ENCODE assay signal across 8 cellular contexts in the genomic region with DNA sequence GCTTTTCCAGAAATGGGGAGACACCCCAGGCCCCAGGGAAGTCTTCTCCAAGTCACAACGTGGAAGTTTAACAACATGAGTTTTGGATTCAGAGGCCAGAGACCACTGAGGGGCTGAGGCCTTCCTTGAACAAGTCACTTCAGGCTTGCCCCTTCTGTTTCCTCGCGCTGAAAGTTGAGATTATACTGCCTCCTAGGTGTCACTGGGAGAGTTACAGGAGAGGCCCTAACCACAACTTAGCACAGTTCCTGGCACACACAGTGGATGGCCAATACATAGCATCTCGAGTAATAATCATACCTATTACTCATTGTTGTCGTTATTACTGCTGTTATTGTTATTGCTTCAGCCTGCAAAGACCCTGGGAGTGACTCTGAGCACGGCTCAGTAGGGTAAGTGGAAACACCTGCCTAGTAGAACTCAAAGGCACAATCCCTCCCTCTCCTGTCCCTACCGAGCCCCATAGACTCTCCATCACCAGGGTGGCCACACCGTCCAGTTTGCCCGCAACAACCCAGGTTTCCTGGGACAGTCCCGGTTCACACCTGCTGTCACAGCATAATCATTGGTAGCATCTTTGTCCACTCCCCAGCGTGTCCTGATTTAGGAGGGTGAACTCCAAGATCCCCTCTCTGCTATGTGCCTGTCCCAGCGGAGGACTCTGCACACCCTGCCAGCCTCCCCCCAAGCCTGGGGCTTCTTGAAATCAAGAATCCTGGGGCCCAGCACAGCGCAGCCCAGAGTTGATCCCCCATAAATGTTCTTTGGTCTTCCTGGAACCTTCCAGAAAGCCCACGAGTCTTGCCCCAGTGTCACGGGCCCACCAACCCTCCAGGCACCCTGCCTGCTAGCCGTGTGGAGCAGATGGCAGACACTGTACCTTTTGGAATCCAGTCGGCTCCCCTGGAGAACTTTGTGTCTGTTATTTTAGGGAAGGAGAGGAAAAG.
DNase-seq lines count a peak whose midpoint lies in the region; ATAC-seq and TF ChIP-seq lines count a peak whose summit lies in the region.

No MANE protein-coding gene starts in this region.

- no peaks in the 10 kb centered on the region for H3K9me2 ChIP-seq in OCI-LY1 (ENCODE audit: low read depth, low read length)

- intact Hi-C loops in Right ventricle myocardium superior (cut with DNase I), result loop anchor here (2.0 kb wide), 1 partner anchor 743 kb away; no protein-coding TSS in a partner anchor

- H3K27ac ChIP-seq in right atrium auricular region (peak overlapping the region in 1 of 2 donors; percentile 12), OCI-LY1 (ENCODE audit: low read depth, low read length, poor library complexity, severe bottlenecking) (no peak overlapping the region), fibroblast of lung (ENCODE audit: insufficient read depth, low read length) (no peak overlapping the region)

- H3K9ac ChIP-seq in OCI-LY1 (ENCODE audit: low read length) (no peak overlapping the region), fibroblast of lung (ENCODE audit: insufficient read depth, low read length) (no peak overlapping the region)

- H3K27me3 ChIP-seq in right atrium auricular region, result no peaks in the 10 kb centered on the region
- H3K27me3 ChIP-seq in OCI-LY1 (ENCODE audit: insufficient read depth, low read length), result no peaks in the 10 kb centered on the region
- no peaks in the 10 kb centered on the region for H3K27me3 ChIP-seq in fibroblast of lung (ENCODE audit: control insufficient read depth, insufficient read depth, low read length)

- H3F3A ChIP-seq in OCI-LY1 (ENCODE audit: insufficient read depth, low read length), result no peaks in the 10 kb centered on the region

- no peak overlapping the region for H3K4me3 ChIP-seq in right atrium auricular region
- no peak overlapping the region for H3K4me3 ChIP-seq in OCI-LY1 (ENCODE audit: low read depth, low read length, poor library complexity, severe bottlenecking)
- no peak overlapping the region for H3K4me3 ChIP-seq in fibroblast of lung (replicated peaks in 1 of 4; ENCODE audit: control extremely low read depth in 1 of 4, insufficient read depth in 1 of 4, low read depth in 3 of 4, low read length in 4 of 4)

- H3K9me3 ChIP-seq in right atrium auricular region (no peaks in the 10 kb centered on the region), OCI-LY1 (ENCODE audit: low read length) (no peaks in the 10 kb centered on the region), fibroblast of lung (ENCODE audit: control insufficient read depth, insufficient read depth, low read depth, low read length) (no peaks in the 10 kb centered on the region)

- H3K4me1 ChIP-seq in right atrium auricular region (no peaks in the 10 kb centered on the region), OCI-LY1 (ENCODE audit: insufficient read depth, low read length, severe bottlenecking) (no peaks in the 10 kb centered on the region), fibroblast of lung (ENCODE audit: control insufficient read depth, extremely low read depth, insufficient read depth, low read length) (no peaks in the 10 kb centered on the region)

- peaks cover 41% of the 10 kb centered on the region for H3K36me3 ChIP-seq in right atrium auricular region
- H3K36me3 ChIP-seq in OCI-LY1 (ENCODE audit: insufficient read depth, low read length), result no peaks in the 10 kb centered on the region; the same call in 1 of the 2 replicates
- H3K36me3 ChIP-seq in fibroblast of lung (ENCODE audit: control insufficient read depth, insufficient read depth, low read length), result peaks cover 6% of the 10 kb centered on the region

- ATAC-seq in Right ventricle myocardium superior (ENCODE audit: poor library complexity) (peak; percentile 62), GM18520 (IDR thresholded peaks at IDR 0.05; ENCODE audit: unreplicated experiment) (no peak)

- H3K79me2 ChIP-seq in OCI-LY1 (ENCODE audit: insufficient read depth, low read length) (no peaks in the 10 kb centered on the region), fibroblast of lung (ENCODE audit: control insufficient read depth, insufficient read depth, low read length) (no peaks in the 10 kb centered on the region)

- H2AFZ ChIP-seq in OCI-LY1 (ENCODE audit: low read length) (no peak overlapping the region), fibroblast of lung (ENCODE audit: low read length) (no peak overlapping the region)

- H3K4me2 ChIP-seq in OCI-LY1 (ENCODE audit: low read length), result no peak overlapping the region
- H3K4me2 ChIP-seq in fibroblast of lung (ENCODE audit: extremely low read depth, insufficient read depth, low read length), result no peak overlapping the region

- DNase-seq in Right ventricle myocardium superior (no peak), right atrium auricular region (ENCODE audit: low spot score) (no peak), fibroblast of lung (ENCODE audit: low read depth in 2 of 2) (peak; percentile 16 to 36), pons (ENCODE audit: low spot score) (peak; percentile 50), mesenteric fat pad (ENCODE audit: low spot score) (no peak), SW480 (ENCODE audit: low spot score) (no peak)

- no peaks in the 10 kb centered on the region for H4K20me1 ChIP-seq in OCI-LY1 (ENCODE audit: insufficient read depth, low read length)
- no peaks in the 10 kb centered on the region for H4K20me1 ChIP-seq in fibroblast of lung (ENCODE audit: control insufficient read depth, extremely low read depth, insufficient read depth, low read length)

- TF ChIP-seq CTCF in right atrium auricular region (IDR thresholded peaks at IDR 0.05) (peak in 1 of 2 donors; percentile 60), OCI-LY1 (IDR thresholded peaks at IDR 0.05; ENCODE audit: low read length) (peak; percentile 74), fibroblast of lung (conservative IDR thresholded peaks at IDR 0.05 in 1 of 2, IDR thresholded peaks at IDR 0.05 in 1 of 2; ENCODE audit: low read depth in 1 of 2, low read length in 2 of 2) (peak; percentile 44 to 62)

Comparison
In these comparisons a context has a peak if more than half of its experiments do, and no peak if none do; other contexts are left out.
1. DNase-seq: peak in fibroblast of lung (2 of 2) and pons (single experiment); none in Right ventricle myocardium superior (single experiment), right atrium auricular region (single experiment), mesenteric fat pad (single experiment) and SW480 (single experiment).